9 cellular contexts compared by ENCODE assay signal in the genomic region with DNA sequence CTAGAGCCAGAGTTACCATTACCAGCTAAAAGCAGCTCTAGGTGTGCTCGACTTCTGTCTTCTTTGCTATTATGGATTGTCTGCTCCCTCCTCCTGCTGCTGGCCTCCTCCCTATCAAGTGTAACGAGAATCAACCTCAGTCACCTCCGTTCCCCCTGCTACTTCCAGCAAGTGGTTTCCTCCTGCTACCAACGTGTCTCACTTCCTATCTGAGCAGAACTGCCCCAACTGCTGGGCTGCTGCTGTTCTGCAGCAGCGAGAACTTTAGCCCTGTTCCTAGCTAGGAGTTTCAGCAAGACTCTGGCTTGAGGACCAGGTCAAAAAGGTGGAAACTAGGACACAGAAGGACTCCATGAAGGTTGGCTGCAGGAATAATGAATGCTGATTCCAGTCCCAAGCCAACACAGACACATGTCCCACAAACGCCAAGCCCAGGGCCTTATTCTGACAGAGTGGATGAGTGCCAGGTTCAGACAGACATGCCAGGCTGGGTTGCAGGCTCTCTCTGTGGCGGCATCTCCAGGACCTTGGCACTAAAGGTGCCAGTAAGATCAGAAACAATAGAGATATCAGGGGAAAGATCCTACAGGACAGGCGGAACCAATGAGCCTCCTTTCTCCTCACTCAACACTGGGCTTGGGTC. TPM values are rescaled to one million over a fixed set of nuclear protein-coding genes. Genes with fewer than 3 reads are reported as not detected.
DNase-seq lines count a peak whose midpoint lies in the region; ATAC-seq, FAIRE-seq and TF ChIP-seq lines count a peak whose summit lies in the region.
"Had no signal": no experiment of that assay in that cellular context is flagged by ENCODE, and none has a peak within 500 bp of the region (broad histone marks: within the 10 kb centered on the region; RNA-seq: fewer than 3 reads in every experiment).

No MANE protein-coding gene starts in this region.

- H3K9ac ChIP-seq in BLaER1 treated with 17β-estradiol and CSF1 and Interleukin-3, amounts not matched to agents 10 nM and 100 nM = peak overlapping the region in 2 of 11 experiments; percentile 8 to 11; a peak in 1 of 22 replicates

- peaks cover 34% of the 10 kb centered on the region for H3K36me3 Mint-ChIP-seq in activated naive CD8-positive, alpha-beta T cell treated with anti-CD3 and anti-CD28 coated beads, Interleukin-2, amount 50 U/mL, for 24 hours (ENCODE audit: low read depth)

- H3K27me3 Mint-ChIP-seq in activated naive CD8-positive, alpha-beta T cell treated with anti-CD3 and anti-CD28 coated beads, Interleukin-2, amount 50 U/mL, for 24 hours = no peaks in the 10 kb centered on the region

- H3K4me3 Mint-ChIP-seq in activated naive CD8-positive, alpha-beta T cell treated with anti-CD3 and anti-CD28 coated beads, Interleukin-2, amount 50 U/mL, for 24 hours = peak overlapping the region; percentile 56

- no peaks in the 10 kb centered on the region for H3K9me3 Mint-ChIP-seq in activated naive CD8-positive, alpha-beta T cell treated with anti-CD3 and anti-CD28 coated beads, Interleukin-2, amount 50 U/mL, for 24 hours

- peaks cover 0 to 7% (median 0%) of the 10 kb centered on the region in 11 experiments; a peak in 4 of 22 replicates for H4K20me1 ChIP-seq in BLaER1 treated with 17β-estradiol and CSF1 and Interleukin-3, amounts not matched to agents 10 nM and 100 nM

- FAIRE-seq in small intestine (lab: Jason Lieb, UNC) = no peak
- FAIRE-seq: G401.6 had no signal

- peak overlapping the region; percentile 65 to 99 (median 78) for H3K4me2 ChIP-seq in BLaER1 treated with 17β-estradiol and CSF1 and Interleukin-3, amounts not matched to agents 10 nM and 100 nM

- H3K4me1 Mint-ChIP-seq in activated naive CD8-positive, alpha-beta T cell treated with anti-CD3 and anti-CD28 coated beads, Interleukin-2, amount 50 U/mL, for 24 hours = peaks cover 65% of the 10 kb centered on the region

- H3K4me3 ChIP-seq in BLaER1 treated with 17β-estradiol and CSF1 and Interleukin-3, amounts not matched to agents 10 nM and 100 nM = no peak overlapping the region
- no peak overlapping the region for H3K4me3 ChIP-seq in small intestine (ENCODE audit: low read depth in 1 of 2, low read length in 2 of 2)

- H3K9me3 ChIP-seq in BLaER1 treated with 17β-estradiol and CSF1 and Interleukin-3, amounts not matched to agents 10 nM and 100 nM (replicated peaks in 1 of 11) = no peaks in the 10 kb centered on the region
- no peaks in the 10 kb centered on the region for H3K9me3 ChIP-seq in small intestine (ENCODE audit: control insufficient read depth, low read depth)

- 60 to 77% (median 68%) methylated on average over 8 of the region's 8 CpGs for WGBS in small intestine, 3 donors

- no peak for TF ChIP-seq CTCF in GM20000 (IDR thresholded peaks at IDR 0.05; ENCODE audit: extremely low read depth, missing control alignments)

- peaks cover 0 to 14% (median 0%) of the 10 kb centered on the region in 11 experiments; a peak in 7 of 22 replicates for H3K36me3 ChIP-seq in BLaER1 treated with 17β-estradiol and CSF1 and Interleukin-3, amounts not matched to agents 10 nM and 100 nM
- H3K36me3 ChIP-seq in small intestine (ENCODE audit: control insufficient read depth in 2 of 2, insufficient read depth in 2 of 2, low read length in 2 of 2) = no peaks in the 10 kb centered on the region

- peak overlapping the region; percentile 85 for H3K27ac Mint-ChIP-seq in activated naive CD8-positive, alpha-beta T cell treated with anti-CD3 and anti-CD28 coated beads, Interleukin-2, amount 50 U/mL, for 24 hours

- ATAC-seq in activated naive CD8-positive, alpha-beta T cell treated with anti-CD3 and anti-CD28 coated beads, Interleukin-2, amount 50 U/mL, for 24 hours = peak; percentile 62
- ATAC-seq in HG03439 (IDR thresholded peaks at IDR 0.05; ENCODE audit: unreplicated experiment) = no peak

- peak; percentile 66 for DNase-seq in GM20000 (ENCODE audit: low spot score)
- peak; percentile 70 for DNase-seq in MV-4-11 (lab: John Stamatoyannopoulos, UW)
- peak; percentile 43 for DNase-seq in activated naive CD8-positive, alpha-beta T cell treated with anti-CD3 and anti-CD28 coated beads, Interleukin-2, amount 50 U/mL, for 24 hours
- DNase-seq in small intestine = peak; percentile 31
- no peak for DNase-seq in cortex of kidney (lab: John Stamatoyannopoulos, UW)
- DNase-seq in NCI-H2081 (lab: John Stamatoyannopoulos, UW) = no peak

- peaks cover 61 to 78% (median 72%) of the 10 kb centered on the region in 10 experiments for H3K4me1 ChIP-seq in BLaER1 treated with 17β-estradiol and CSF1 and Interleukin-3, amounts not matched to agents 10 nM and 100 nM
- H3K4me1 ChIP-seq in small intestine (ENCODE audit: control insufficient read depth in 2 of 2, insufficient read depth in 1 of 2, low read depth in 1 of 2, low read length in 1 of 2) = peaks cover 0 to 6% of the 10 kb centered on the region in 2 donors

- no peaks in the 10 kb centered on the region for H3K27me3 ChIP-seq in BLaER1 treated with 17β-estradiol and CSF1 and Interleukin-3, amounts not matched to agents 10 nM and 100 nM
- H3K27me3 ChIP-seq in small intestine (ENCODE audit: control insufficient read depth in 2 of 2, insufficient read depth in 2 of 2, low read length in 2 of 2) = no peaks in the 10 kb centered on the region

- H3K27ac ChIP-seq in BLaER1 treated with 17β-estradiol and CSF1 and Interleukin-3, amounts not matched to agents 10 nM and 100 nM = peak overlapping the region in 5 of 11 experiments; percentile 6 to 44 (median 30); a peak in 7 of 22 replicates
- H3K27ac ChIP-seq in small intestine (ENCODE audit: low read depth in 1 of 2, low read length in 1 of 2) = peak overlapping the region in 1 of 2 donors; percentile 32

RNA-seq across cellular contexts. Expression of gene CD34, which starts 46.9 kb away (rescaled TPM):
- polyA plus RNA-seq in small intestine = 10 to 100 TPM in 1 of 3 donors, 1 to 10 TPM in 2; 1.1 to 23.7 (median 1.4) TPM

Comparison
In these comparisons a context has a peak if more than half of its experiments do, and no peak if none do; other contexts are left out.
1. DNase-seq: peak in GM20000 (single experiment), MV-4-11 (single experiment), activated naive CD8-positive, alpha-beta T cell treated with anti-CD3 and anti-CD28 coated beads, Interleukin-2, amount 50 U/mL, for 24 hours (single experiment) and small intestine (single experiment); none in cortex of kidney (single experiment) and NCI-H2081 (0 of 2).